Comparison of ENCODE assay signal across 8 cellular contexts in genomic region chr16:89201467-89202377, GRCh38. TPM values are rescaled to one million over a fixed set of nuclear protein-coding genes. Genes with fewer than 3 reads are reported as not detected.
A peak's percentile ranks its signal among the peaks of the same experiment; 100 is the strongest.
DNase-seq lines count a peak whose midpoint lies in the region; ATAC-seq and TF ChIP-seq lines count a peak whose summit lies in the region.

No MANE protein-coding gene starts in this region.

- TF ChIP-seq CTCF in choroid plexus epithelial cell (conservative IDR thresholded peaks at IDR 0.05; ENCODE audit: low read depth, low read length), result no peak
- no peak for TF ChIP-seq CTCF in left lung (IDR thresholded peaks at IDR 0.05)

- ATAC-seq in left lung, result peak; percentile 88
- no peak for ATAC-seq in HG03095 (IDR thresholded peaks at IDR 0.05; ENCODE audit: unreplicated experiment)
- ATAC-seq in HG03457 (IDR thresholded peaks at IDR 0.05; ENCODE audit: unreplicated experiment), result no peak

- DNase-seq in EL, result peak; percentile 55
- DNase-seq in NCI-H1105 treated with DMSO at 0.1 percent for 48 hours (lab: John Stamatoyannopoulos, UW), result peak; percentile 41
- DNase-seq in activated CD4-positive, alpha-beta T cell treated with anti-CD3 and anti-CD28 coated beads for 48 hours, result peak; percentile 91
- DNase-seq in choroid plexus epithelial cell (ENCODE audit: low read depth), result peak; percentile 57
- DNase-seq in left lung, result peak; percentile 88 to 94
- DNase-seq in stimulated activated CD4-positive, alpha-beta T cell treated with anti-CD3 and anti-CD28 coated beads, TNF-alpha, amount 100 ng/mL, for 4 hours (ENCODE audit: low read depth in 3 of 3), result peak; percentile 66 to 73 (median 68)

- H3K4me3 ChIP-seq in choroid plexus epithelial cell (ENCODE audit: low read depth, low read length), result no peak overlapping the region
- peak overlapping the region; percentile 37 to 51 for H3K4me3 ChIP-seq in left lung

- intact Hi-C loops in left lung (cut with DNase I), result no loop called here

- no peaks in the 10 kb centered on the region for H3K9me3 ChIP-seq in left lung

- H3K27me3 ChIP-seq in left lung, result peaks cover 19 to 94% of the 10 kb centered on the region in 2 donors

- H3K27ac ChIP-seq in left lung, result peak overlapping the region in 1 of 2 donors; percentile 50

- peaks cover 0 to 26% of the 10 kb centered on the region in 2 donors for H3K4me1 ChIP-seq in left lung

- peaks cover 0 to 4% of the 10 kb centered on the region in 2 donors for H3K36me3 ChIP-seq in left lung

RNA-seq across cellular contexts. Expression of gene SLC22A31, which starts 1.4 kb away (rescaled TPM):
- total RNA-seq in left lung, result 100 to 1,000 TPM; 171 to 283 TPM

RNA-seq across cellular contexts. Expression of gene ZNF778, which starts 15.8 kb away (rescaled TPM):
- 1 to 10 TPM; 8.1 to 9.5 TPM for total RNA-seq in left lung

RNA-seq across cellular contexts. Expression of gene CDH15, which starts 30.2 kb away (rescaled TPM):
- total RNA-seq in left lung, result 1 to 10 TPM; 1.6 to 4.2 TPM

Comparison
In these comparisons a context has a peak if more than half of its experiments do, and no peak if none do; other contexts are left out.
1. DNase-seq: peak in every context shown above with its lines; median percentile 91 in activated CD4-positive, alpha-beta T cell treated with anti-CD3 and anti-CD28 coated beads for 48 hours; 91 in left lung; 68 in stimulated activated CD4-positive, alpha-beta T cell treated with anti-CD3 and anti-CD28 coated beads, TNF-alpha, amount 100 ng/mL, for 4 hours; 57 in choroid plexus epithelial cell; 55 in EL; 41 in NCI-H1105 treated with DMSO at 0.1 percent for 48 hours.